Comparison of ENCODE assay signal across 9 cellular contexts in genomic region chr5:114055318-114055788, GRCh38.
DNase-seq lines count a peak whose midpoint lies in the region; ATAC-seq and TF ChIP-seq lines count a peak whose summit lies in the region.
"Had no signal": no experiment of that assay in that cellular context is flagged by ENCODE, and none has a peak within 500 bp of the region (broad histone marks: within the 10 kb centered on the region; RNA-seq: fewer than 3 reads in every experiment).

No MANE protein-coding gene starts in this region.

- H3K27me3 ChIP-seq in gastrocnemius medialis = no peaks in the 10 kb centered on the region

- H3K36me3 Mint-ChIP-seq in activated T-cell treated with anti-CD3 and anti-CD28 coated beads, Interleukin-2, amount 50 U/mL, for 72 hours (ENCODE audit: insufficient read depth in 2 of 2) = peaks cover 0 to 4% of the 10 kb centered on the region in 2 donors

- no peaks in the 10 kb centered on the region for H3K36me3 ChIP-seq in gastrocnemius medialis

- H3K9me3 ChIP-seq in gastrocnemius medialis = no peaks in the 10 kb centered on the region

- H3K27ac ChIP-seq in gastrocnemius medialis = peak overlapping the region; percentile 25 to 71 (median 52)

- peaks cover 11 to 18% of the 10 kb centered on the region in 2 donors for H3K4me1 ChIP-seq in gastrocnemius medialis

- H3K4me3 Mint-ChIP-seq in activated T-cell treated with anti-CD3 and anti-CD28 coated beads, Interleukin-2, amount 50 U/mL, for 72 hours = no peak overlapping the region
- H3K4me3 Mint-ChIP-seq: memory B cell had no signal

- TF ChIP-seq CTCF in gastrocnemius medialis (IDR thresholded peaks at IDR 0.05 in 4 of 5, conservative IDR thresholded peaks at IDR 0.05 in 1 of 5) = no peak

- peaks cover 35% of the 10 kb centered on the region for H3K27me3 Mint-ChIP-seq in activated T-cell treated with anti-CD3 and anti-CD28 coated beads, Interleukin-2, amount 50 U/mL, for 72 hours (ENCODE audit: low read depth)

- H3K4me1 Mint-ChIP-seq in activated T-cell treated with anti-CD3 and anti-CD28 coated beads, Interleukin-2, amount 50 U/mL, for 72 hours (ENCODE audit: low read depth) = no peaks in the 10 kb centered on the region
- H3K4me1 Mint-ChIP-seq: memory B cell had no signal

- H3K27ac Mint-ChIP-seq in activated T-cell treated with anti-CD3 and anti-CD28 coated beads, Interleukin-2, amount 50 U/mL, for 72 hours = no peak overlapping the region
- H3K27ac Mint-ChIP-seq: memory B cell had no signal

- DNase-seq in M059J (ENCODE audit: low read depth) (peak; percentile 3), amygdala (lab: John Stamatoyannopoulos, UW) (peak in 38 of 56 donors; percentile 3 to 56 (median 26)), iPS DF 4.7 (ENCODE audit: extremely low read depth, low spot score) (peak; percentile 28), gastrocnemius medialis (peak; percentile 18 to 50), germinal center (ENCODE audit: low spot score) (no peak)
- no peak for DNase-seq in activated T-cell treated with anti-CD3 and anti-CD28 coated beads, Interleukin-2, amount 50 U/mL, for 72 hours
- DNase-seq in activated CD8-positive, alpha-beta memory T cell treated with anti-CD3 and anti-CD28 coated beads, Interleukin-2, amount 50 U/mL, for 48 hours = no peak
- no peak for DNase-seq in activated CD4-positive, alpha-beta T cell treated with anti-CD3 and anti-CD28 coated beads for 48 hours

- peak overlapping the region; percentile 60 to 67 (median 66) for H3K4me3 ChIP-seq in gastrocnemius medialis

- peak; percentile 78 to 88 for ATAC-seq in gastrocnemius medialis
- ATAC-seq in activated T-cell treated with anti-CD3 and anti-CD28 coated beads, Interleukin-2, amount 50 U/mL, for 72 hours (replicated peaks in 1 of 2) = no peak

- intact Hi-C loops in gastrocnemius medialis (cut with DNase I; ENCODE audit: low total_unique reads) = no loop called here

- in situ Hi-C loops in gastrocnemius medialis (cut with MboI; ENCODE audit: low sequenced_read_pairs in 4 of 4) = no loop called here

- H3K9me3 Mint-ChIP-seq in activated T-cell treated with anti-CD3 and anti-CD28 coated beads, Interleukin-2, amount 50 U/mL, for 72 hours = no peaks in the 10 kb centered on the region

- TF ChIP-seq POLR2A in gastrocnemius medialis (IDR thresholded peaks at IDR 0.05) = no peak

Comparison
In these comparisons a context has a peak if more than half of its experiments do, and no peak if none do; other contexts are left out.
1. DNase-seq: peak in M059J (single experiment), amygdala (38 of 56), iPS DF 4.7 (single experiment) and gastrocnemius medialis (2 of 2); none in activated T-cell treated with anti-CD3 and anti-CD28 coated beads, Interleukin-2, amount 50 U/mL, for 72 hours (0 of 2), germinal center (single experiment), activated CD8-positive, alpha-beta memory T cell treated with anti-CD3 and anti-CD28 coated beads, Interleukin-2, amount 50 U/mL, for 48 hours (single experiment) and activated CD4-positive, alpha-beta T cell treated with anti-CD3 and anti-CD28 coated beads for 48 hours (single experiment).
2. ATAC-seq: peak in gastrocnemius medialis (2 of 2); none in activated T-cell treated with anti-CD3 and anti-CD28 coated beads, Interleukin-2, amount 50 U/mL, for 72 hours (0 of 2).